ENCODE assay signal across 8 cellular contexts in genomic region chr7:132656846-132657776, GRCh38.
DNase-seq lines count a peak whose midpoint lies in the region; ATAC-seq, FAIRE-seq and TF ChIP-seq lines count a peak whose summit lies in the region.

No MANE protein-coding gene starts in this region.

- H2BK12ac ChIP-seq in H1 (ENCODE audit: low read depth, low read length): no peak overlapping the region

- no peak overlapping the region for H3K4me2 ChIP-seq in H1 (ENCODE audit: insufficient read depth in 1 of 2, low read depth in 2 of 2, low read length in 2 of 2)

- 0 out of 2 replicates have a peak, but pooled peaks cover 3% of the 10 kb centered on the region for H3K23me2 ChIP-seq in H1 (ENCODE audit: low read depth, low read length)

- H3K4me3 ChIP-seq in heart right ventricle (no peak overlapping the region), H1 (ENCODE audit: extremely low read depth in 1 of 4, insufficient read depth in 2 of 4, low read depth in 3 of 4, low read length in 4 of 4) (no peak overlapping the region), transverse colon (no peak overlapping the region), stomach (no peak overlapping the region)

- no peak overlapping the region for H2BK5ac ChIP-seq in H1 (ENCODE audit: low read depth, low read length)

- peak in 8 of 9 donors; percentile 36 to 50 (median 44) for TF ChIP-seq CTCF in heart right ventricle (IDR thresholded peaks at IDR 0.05)
- peak in 2 of 3 experiments; percentile 22 to 73; a peak in 2 of 4 replicates for TF ChIP-seq CTCF in H1 (IDR thresholded peaks at IDR 0.05; ENCODE audit: control extremely low read depth in 1 of 3, insufficient read depth in 1 of 3, low read depth in 1 of 3, low read length in 3 of 3)
- peak in 3 of 5 experiments; percentile 12 to 34 (median 28) for TF ChIP-seq CTCF in transverse colon (IDR thresholded peaks at IDR 0.05)
- peak in 1 of 7 experiments; percentile 34 for TF ChIP-seq CTCF in stomach (IDR thresholded peaks at IDR 0.05)

- H3K9ac ChIP-seq in H1 (replicated peaks in 1 of 4; ENCODE audit: extremely low read depth in 1 of 4, low read depth in 3 of 4, low read length in 3 of 4): no peak overlapping the region

- H4K5ac ChIP-seq in H1 (ENCODE audit: insufficient read length, low read depth, low read length): no peak overlapping the region

- H4K20me1 ChIP-seq in H1 (replicated peaks in 1 of 2; ENCODE audit: control insufficient read depth in 1 of 2, insufficient read depth in 2 of 2, low read length in 2 of 2): no peaks in the 10 kb centered on the region

- H2BK15ac ChIP-seq in H1 (ENCODE audit: low read length): no peak overlapping the region

- ATAC-seq in heart right ventricle: no peak
- ATAC-seq in left cardiac atrium: no peak

- no peaks in the 10 kb centered on the region for H3K79me1 ChIP-seq in H1 (ENCODE audit: low read depth, low read length)

- peak; percentile 34 to 51; a peak in 3 of 4 replicates for TF ChIP-seq RAD21 in H1 (IDR thresholded peaks at IDR 0.05 in 1 of 2, conservative IDR thresholded peaks at IDR 0.05 in 1 of 2; ENCODE audit: low read depth in 2 of 2, low read length in 2 of 2)

- no peak overlapping the region for H3K56ac ChIP-seq in H1 (replicated peaks; ENCODE audit: insufficient read length, low read depth, low read length)

- H3K27me3 ChIP-seq in heart right ventricle (no peaks in the 10 kb centered on the region), H1 (replicated peaks in 1 of 4; ENCODE audit: control insufficient read depth in 3 of 4, extremely low read depth in 1 of 4, insufficient read depth in 3 of 4, low read length in 3 of 4) (no peaks in the 10 kb centered on the region), transverse colon (peaks cover 4% of the 10 kb centered on the region), stomach (no peaks in the 10 kb centered on the region)

- H4K91ac ChIP-seq in H1 (replicated peaks; ENCODE audit: insufficient read length, low read length): peak overlapping the region; percentile 45

- no peak overlapping the region for H3K4ac ChIP-seq in H1 (replicated peaks; ENCODE audit: insufficient read length, low read depth, low read length)

- H4K8ac ChIP-seq in H1 (ENCODE audit: extremely low read depth, insufficient read depth, low read length): no peak overlapping the region

- H3K36me3 ChIP-seq in heart right ventricle: no peaks in the 10 kb centered on the region
- no peaks in the 10 kb centered on the region for H3K36me3 ChIP-seq in H1 (ENCODE audit: control insufficient read depth in 2 of 4, insufficient read depth in 4 of 4, low read length in 3 of 4)
- H3K36me3 ChIP-seq in transverse colon: no peaks in the 10 kb centered on the region
- H3K36me3 ChIP-seq in stomach: no peaks in the 10 kb centered on the region

- TF ChIP-seq POLR2A in H1 (IDR thresholded peaks at IDR 0.05; ENCODE audit: control extremely low read depth in 1 of 2, low read depth in 2 of 2, low read length in 2 of 2) (no peak), transverse colon (IDR thresholded peaks at IDR 0.05) (no peak), stomach (IDR thresholded peaks at IDR 0.05) (no peak)

- no peak overlapping the region for H2AFZ ChIP-seq in H1 (ENCODE audit: low read length)

- DNase-seq in heart right ventricle: no peak
- DNase-seq in left cardiac atrium: no peak
- DNase-seq in NCI-H2171 (lab: John Stamatoyannopoulos, UW): peak; percentile 6
- peak in 1 of 2 experiments; percentile 55 for DNase-seq in H1 (ENCODE audit: low read depth in 1 of 2, low spot score in 2 of 2)
- DNase-seq in transverse colon: no peak
- no peak for DNase-seq in stomach
- no peak for DNase-seq in NCI-H1048 (lab: John Stamatoyannopoulos, UW)
- DNase-seq in stimulated activated CD4-positive, alpha-beta T cell treated with anti-CD3 and anti-CD28 coated beads, Interleukin-4, amount 100 ng/mL, for 1 hour: no peak

- peak; percentile 32 for FAIRE-seq in H1 (lab: Jason Lieb, UNC)

- CTCF ChIA-PET in H1 (lab: Charles Lee; ENCODE audit: partially characterized antibody): interaction anchor here (0.6 to 4.2 kb wide), 24 partner anchors 9 to 386 kb away, joined by 3 to 23 read pairs (median 4); partner anchors contain the start of gene PLXNA4

- in situ Hi-C loops in transverse colon (cut with MboI; ENCODE audit: low pct_ligation_motif_present in 1 of 4, low pct_unique_long_range_greater_than_20kb in 1 of 4, low sequenced_read_pairs in 3 of 4): no loop called here

- H3K27ac ChIP-seq in heart right ventricle: no peak overlapping the region
- no peak overlapping the region for H3K27ac ChIP-seq in H1 (ENCODE audit: low read depth, low read length)
- H3K27ac ChIP-seq in transverse colon: no peak overlapping the region
- no peak overlapping the region for H3K27ac ChIP-seq in stomach

- intact Hi-C loops in heart right ventricle (cut with DNase I) (no loop called here), left cardiac atrium (cut with DNase I) (no loop called here), transverse colon (cut with DNase I; ENCODE audit: low total_unique reads) (no loop called here), stomach (cut with DNase I; ENCODE audit: low total_unique reads) (no loop called here)

- no peak overlapping the region for H3K23ac ChIP-seq in H1 (ENCODE audit: insufficient read length)

- WGBS in heart right ventricle, 2 donors: 69 to 77% methylated on average over 9 of the region's 9 CpGs
- 84% methylated on average over 9 of the region's 9 CpGs; no CpG with 5 or more reads in 1 of the 2 experiments for WGBS in H1 (ENCODE audit: extremely low coverage in 1 of 2, insufficient coverage in 1 of 2, insufficient read length in 1 of 2, insufficient replicate concordance in 2 of 2, low coverage in 1 of 2, low lambda C conversion rate in 2 of 2, missing lambda C conversion rate in 1 of 2), 2 experiments
- WGBS in transverse colon (ENCODE audit: low coverage in 1 of 2), 2 donors: 60 to 78% methylated on average over 4 to 9 of the region's 9 CpGs
- 64 to 76% (median 73%) methylated on average over 9 of the region's 9 CpGs for WGBS in stomach, 5 donors

- no peak overlapping the region for H3K14ac ChIP-seq in H1 (ENCODE audit: insufficient read length)

- no peaks in the 10 kb centered on the region for H3K79me2 ChIP-seq in H1 (ENCODE audit: control insufficient read depth in 1 of 2, insufficient read depth in 2 of 2, low read length in 2 of 2)

- no peak for TF ChIP-seq EP300 in H1 (IDR thresholded peaks at IDR 0.05; ENCODE audit: borderline replicate concordance in 1 of 2, low read depth in 2 of 2, low read length in 2 of 2)
- no peak for TF ChIP-seq EP300 in transverse colon (IDR thresholded peaks at IDR 0.05; ENCODE audit: low read depth)
- no peak for TF ChIP-seq EP300 in stomach (IDR thresholded peaks at IDR 0.05)

- H2AK5ac ChIP-seq in H1 (ENCODE audit: low read depth, low read length): no peak overlapping the region

- no peak overlapping the region for H3K18ac ChIP-seq in H1 (ENCODE audit: extremely low read depth, low read length)

- no peak overlapping the region; the same call in 1 of the 2 replicates for H2BK20ac ChIP-seq in H1 (ENCODE audit: low read length)

- H3K9me3 ChIP-seq in heart right ventricle: peaks cover 0 to 11% (median 0%) of the 10 kb centered on the region in 11 donors
- H3K9me3 ChIP-seq in H1 (ENCODE audit: insufficient read depth in 2 of 2, low read depth in 1 of 2, low read length in 1 of 2): no peaks in the 10 kb centered on the region
- H3K9me3 ChIP-seq in transverse colon: no peaks in the 10 kb centered on the region
- H3K9me3 ChIP-seq in stomach: no peaks in the 10 kb centered on the region

- H3K4me1 ChIP-seq in heart right ventricle (peaks cover 0 to 20% (median 8%) of the 10 kb centered on the region in 9 donors), H1 (replicated peaks in 1 of 4; ENCODE audit: control insufficient read depth in 3 of 4, insufficient read depth in 4 of 4, low read length in 3 of 4) (peaks cover 3 to 10% (median 4%) of the 10 kb centered on the region in 4 experiments; a peak in 6 of 7 replicates), transverse colon (peaks cover 0 to 7% (median 0%) of the 10 kb centered on the region in 4 donors), stomach (peaks cover 0 to 14% (median 0%) of the 10 kb centered on the region in 4 donors)

- no peak overlapping the region for H2BK120ac ChIP-seq in H1 (replicated peaks; ENCODE audit: low read depth, low read length)

- POLR2A ChIA-PET in H1 (lab: Charles Lee; ENCODE audit: partially characterized antibody): interaction anchor here (1.5 kb wide), 1 partner anchor 10 kb away, joined by 3 read pairs; no protein-coding TSS in a partner anchor

TF ChIP-seq in H1, 55 proteins besides CTCF, POLR2A, EP300 and RAD21:
- no peak for TF ChIP-seq CHD1 (IDR thresholded peaks at IDR 0.05; ENCODE audit: low read depth, low read length)
- no peak for TF ChIP-seq MAX (IDR thresholded peaks at IDR 0.05)
- no peak for TF ChIP-seq POU5F1 (IDR thresholded peaks at IDR 0.05; ENCODE audit: low read depth, low read length)
- TF ChIP-seq NANOG (IDR thresholded peaks at IDR 0.05; ENCODE audit: insufficient read depth, low read depth, low read length, poor library complexity, severe bottlenecking): no peak
- TF ChIP-seq RBBP5 (IDR thresholded peaks at IDR 0.05; ENCODE audit: borderline replicate concordance, low read depth, low read length): no peak
- no peak for TF ChIP-seq KDM5A (IDR thresholded peaks at IDR 0.05; ENCODE audit: low read length)
- TF ChIP-seq GTF2F1 (IDR thresholded peaks at IDR 0.05; ENCODE audit: borderline replicate concordance, low read depth, low read length): no peak
- TF ChIP-seq SIX5 (IDR thresholded peaks at IDR 0.05; ENCODE audit: low read depth, low read length): no peak
- no peak for TF ChIP-seq ATF3 (IDR thresholded peaks at IDR 0.05; ENCODE audit: insufficient read depth, low read depth, low read length)
- no peak for TF ChIP-seq CEBPB (IDR thresholded peaks at IDR 0.05; ENCODE audit: low read depth, low read length)
